ENCODE assay signal across 9 cellular contexts in genomic region chr19:8663920-8664670, GRCh38. TPM values are rescaled to one million over a fixed set of nuclear protein-coding genes. Genes with fewer than 3 reads are reported as not detected.
DNase-seq lines count a peak whose midpoint lies in the region; ATAC-seq and TF ChIP-seq lines count a peak whose summit lies in the region.
"Had no signal": no experiment of that assay in that cellular context is flagged by ENCODE, and none has a peak within 500 bp of the region (broad histone marks: within the 10 kb centered on the region; RNA-seq: fewer than 3 reads in every experiment).

No MANE protein-coding gene starts in this region.

- H3K27me3 ChIP-seq in H7 (ENCODE audit: control insufficient read depth, insufficient read depth, low read length) = no peaks in the 10 kb centered on the region

- no peaks in the 10 kb centered on the region for H3K27me3 Mint-ChIP-seq in central memory CD8-positive, alpha-beta T cell
- H3K27me3 Mint-ChIP-seq in endothelial cell (ENCODE audit: unreplicated experiment) = peaks cover 5% of the 10 kb centered on the region

- H3K4me1 Mint-ChIP-seq in central memory CD8-positive, alpha-beta T cell = peaks cover 42% of the 10 kb centered on the region
- H3K4me1 Mint-ChIP-seq in endothelial cell (ENCODE audit: unreplicated experiment) = no peaks in the 10 kb centered on the region

- no peaks in the 10 kb centered on the region for H3K36me3 ChIP-seq in H7 (replicated peaks; ENCODE audit: control insufficient read depth, insufficient read depth, low read length)

- peak overlapping the region; percentile 49 for H3K4me3 Mint-ChIP-seq in central memory CD8-positive, alpha-beta T cell
- H3K4me3 Mint-ChIP-seq in endothelial cell (ENCODE audit: unreplicated experiment) = no peak overlapping the region

- no peak for TF ChIP-seq CTCF in endothelial cell (IDR thresholded peaks at IDR 0.05; ENCODE audit: unreplicated experiment)

- H3K36me3 Mint-ChIP-seq in central memory CD8-positive, alpha-beta T cell (ENCODE audit: insufficient read depth) = peaks cover 6% of the 10 kb centered on the region
- H3K36me3 Mint-ChIP-seq in endothelial cell (ENCODE audit: low read depth, unreplicated experiment) = peaks cover 19% of the 10 kb centered on the region

- DNase-seq in H7 = peak; percentile 80
- DNase-seq in activated CD4-positive, alpha-beta T cell treated with anti-CD3 and anti-CD28 coated beads, Interleukin-2, amount 50 U/mL, for 1 hour = peak; percentile 11
- DNase-seq in central memory CD8-positive, alpha-beta T cell (ENCODE audit: low spot score in 2 of 2) = no peak
- peak; percentile 15 to 48 for DNase-seq in stimulated activated CD8-positive, alpha-beta memory T cell treated with anti-CD3 and anti-CD28 coated beads, Interleukin-2, amount 100 ng/mL, for 48 hours (ENCODE audit: low read depth in 2 of 2)
- DNase-seq in HUDEP-2 (lab: John Stamatoyannopoulos, UW; ENCODE audit: unreplicated experiment in 76 of 76) = no peak
- DNase-seq in endothelial cell (ENCODE audit: low spot score) = no peak
- DNase-seq: IMR-90 had no signal

- ATAC-seq in central memory CD8-positive, alpha-beta T cell (replicated peaks; ENCODE audit: extremely low read depth, poor library complexity, severe bottlenecking) = no peak
- ATAC-seq in HG02973 (IDR thresholded peaks at IDR 0.05; ENCODE audit: unreplicated experiment) = no peak
- ATAC-seq in HG02981 (IDR thresholded peaks at IDR 0.05; ENCODE audit: unreplicated experiment) = no peak

- H3K4me3 ChIP-seq in H7 (ENCODE audit: insufficient read depth, low read depth, low read length) = no peak overlapping the region

- H3K27ac Mint-ChIP-seq in central memory CD8-positive, alpha-beta T cell (ENCODE audit: low read depth) = peak overlapping the region; percentile 39
- no peak overlapping the region for H3K27ac Mint-ChIP-seq in endothelial cell (ENCODE audit: unreplicated experiment)

- no peaks in the 10 kb centered on the region for H3K9me3 Mint-ChIP-seq in central memory CD8-positive, alpha-beta T cell
- peaks cover 34% of the 10 kb centered on the region for H3K9me3 Mint-ChIP-seq in endothelial cell (ENCODE audit: unreplicated experiment)

RNA-seq across cellular contexts. Expression of gene NFILZ, which starts 33.7 kb away (rescaled TPM):
- not detected in 2 replicates for total RNA-seq in H7 (2014; rRNA removed; shearing (Covaris generic))
- not detected for total RNA-seq in endothelial cell (ENCODE audit: unreplicated experiment)
- total RNA-seq: IMR-90 had no signal

RNA-seq across cellular contexts. Expression of gene ACTL9, which starts 34.5 kb away (rescaled TPM):
- total RNA-seq in H7 (2014; rRNA removed; shearing (Covaris generic)) = not detected in 2 replicates
- not detected for total RNA-seq in endothelial cell (ENCODE audit: unreplicated experiment)
- total RNA-seq: IMR-90 had no signal

RNA-seq across cellular contexts. Expression of gene ADAMTS10, which starts 53.6 kb away (rescaled TPM):
- total RNA-seq in H7 (2014; rRNA removed; shearing (Covaris generic)) = 23.2 and 32.9 TPM in 2 replicates
- total RNA-seq in endothelial cell (ENCODE audit: unreplicated experiment) = 58.7 TPM

RNA-seq across cellular contexts. Expression of gene OR2Z1, which starts 57.3 kb away (rescaled TPM):
- total RNA-seq in H7 (2014; rRNA removed; shearing (Covaris generic)) = not detected in 2 replicates
- not detected for total RNA-seq in endothelial cell (ENCODE audit: unreplicated experiment)
- total RNA-seq: IMR-90 had no signal

Comparison
In these comparisons a context has a peak if more than half of its experiments do, and no peak if none do; other contexts are left out.
1. DNase-seq: peak in H7 (single experiment), activated CD4-positive, alpha-beta T cell treated with anti-CD3 and anti-CD28 coated beads, Interleukin-2, amount 50 U/mL, for 1 hour (single experiment) and stimulated activated CD8-positive, alpha-beta memory T cell treated with anti-CD3 and anti-CD28 coated beads, Interleukin-2, amount 100 ng/mL, for 48 hours (2 of 2); none in central memory CD8-positive, alpha-beta T cell (0 of 2), HUDEP-2 (0 of 76) and endothelial cell (single experiment).